In genomic region chr10:102432162-102432950, GRCh38 we compare ENCODE assay signal across 8 cellular contexts. TPM values are rescaled to one million over a fixed set of nuclear protein-coding genes. Genes with fewer than 3 reads are reported as not detected.
A peak's percentile ranks its signal among the peaks of the same experiment; 100 is the strongest.
DNase-seq lines count a peak whose midpoint lies in the region; TF ChIP-seq lines count a peak whose summit lies in the region.

A gene with protein sequence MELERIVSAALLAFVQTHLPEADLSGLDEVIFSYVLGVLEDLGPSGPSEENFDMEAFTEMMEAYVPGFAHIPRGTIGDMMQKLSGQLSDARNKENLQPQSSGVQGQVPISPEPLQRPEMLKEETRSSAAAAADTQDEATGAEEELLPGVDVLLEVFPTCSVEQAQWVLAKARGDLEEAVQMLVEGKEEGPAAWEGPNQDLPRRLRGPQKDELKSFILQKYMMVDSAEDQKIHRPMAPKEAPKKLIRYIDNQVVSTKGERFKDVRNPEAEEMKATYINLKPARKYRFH (minus strand): TSS chr10:102432574. CDS start chr10:102425188, 7,386 bp downstream.

- H2AFZ ChIP-seq in MM.1S (ENCODE audit: low read length) (peak within 1 kb of the TSS; percentile 93), neural cell (ENCODE audit: low read depth, low read length) (peak within 1 kb of the TSS; percentile 56)

- H3K4me2 ChIP-seq in MM.1S (ENCODE audit: low read depth, low read length) (peak within 1 kb of the TSS; percentile 79), neural cell (ENCODE audit: low read length) (peak within 1 kb of the TSS; percentile 98)

- no peak for TF ChIP-seq RAD21 in neural cell (conservative IDR thresholded peaks at IDR 0.05)

- H3K36me3 ChIP-seq in HAP-1 (replicated peaks) = no peaks in the 10 kb centered on the region; the same call in 1 of the 2 replicates
- H3K36me3 ChIP-seq in MM.1S (replicated peaks; ENCODE audit: insufficient read depth, low read length) = no peaks in the 10 kb centered on the region
- no peaks in the 10 kb centered on the region for H3K36me3 ChIP-seq in neural cell (ENCODE audit: insufficient read depth, low read length)
- H3K36me3 ChIP-seq in stomach smooth muscle (ENCODE audit: control insufficient read depth in 2 of 2, insufficient read depth in 2 of 2, low read length in 2 of 2) = no peaks in the 10 kb centered on the region

- no peak for TF ChIP-seq EP300 in neural cell (conservative IDR thresholded peaks at IDR 0.05; ENCODE audit: poor library complexity, severe bottlenecking)

- H3K27me3 ChIP-seq in HAP-1 (ENCODE audit: low read depth) (peaks cover 2% of the 10 kb centered on the region; the same call in 1 of the 2 replicates), MM.1S (replicated peaks; ENCODE audit: insufficient read depth, low read length) (peaks cover 19% of the 10 kb centered on the region), neural cell (ENCODE audit: insufficient read depth, low read depth, low read length) (peaks cover 10% of the 10 kb centered on the region), stomach smooth muscle (ENCODE audit: control insufficient read depth in 1 of 2, insufficient read depth in 2 of 2, low read length in 2 of 2) (peaks cover 13 to 14% of the 10 kb centered on the region in 2 donors)

- no peaks in the 10 kb centered on the region for H3K4me1 ChIP-seq in HAP-1
- peaks cover 11% of the 10 kb centered on the region; the same call in 1 of the 2 replicates for H3K4me1 ChIP-seq in MM.1S (ENCODE audit: low read length)
- H3K4me1 ChIP-seq in stomach smooth muscle (ENCODE audit: control insufficient read depth, insufficient read depth, low read length) = peaks cover 12% of the 10 kb centered on the region

- DNase-seq in G401 (ENCODE audit: low spot score) (peak; percentile 98), HAP-1 (ENCODE audit: low spot score in 2 of 2) (peak; percentile 95 to 98), MM.1S (peak; percentile 96), SIG-M5 (lab: John Stamatoyannopoulos, UW) (peak; percentile 63), activated gamma-delta T cell (lab: John Stamatoyannopoulos, UW) (peak; percentile 76), fibroblast of the aortic adventitia (ENCODE audit: low read depth) (peak; percentile 97)

- H3K79me2 ChIP-seq in MM.1S (ENCODE audit: low read length) (peaks cover 16% of the 10 kb centered on the region), neural cell (replicated peaks; ENCODE audit: insufficient read depth, low read length) (peaks cover 10% of the 10 kb centered on the region)

- no peak for TF ChIP-seq CTCF in MM.1S (IDR thresholded peaks at IDR 0.05; ENCODE audit: low read length)
- no peak for TF ChIP-seq CTCF in fibroblast of the aortic adventitia (IDR thresholded peaks at IDR 0.05; ENCODE audit: insufficient read depth, low read length)
- TF ChIP-seq CTCF in neural cell (IDR thresholded peaks at IDR 0.05; ENCODE audit: poor library complexity, severe bottlenecking) = peak; percentile 40

- H3K9me3 ChIP-seq in HAP-1 = no peaks in the 10 kb centered on the region
- H3K9me3 ChIP-seq in MM.1S (replicated peaks; ENCODE audit: insufficient read depth, low read length) = no peaks in the 10 kb centered on the region
- H3K9me3 ChIP-seq in neural cell (ENCODE audit: low read length) = no peaks in the 10 kb centered on the region
- H3K9me3 ChIP-seq in stomach smooth muscle (ENCODE audit: control insufficient read depth in 2 of 2, low read length in 2 of 2) = no peaks in the 10 kb centered on the region

- H4K20me1 ChIP-seq in MM.1S (ENCODE audit: insufficient read depth, low read length) (no peaks in the 10 kb centered on the region), neural cell (ENCODE audit: insufficient read depth) (no peaks in the 10 kb centered on the region)

- in situ Hi-C loops in G401 (cut with HindIII; ENCODE audit: low sequenced_read_pairs) (no loop called here), HAP-1 (cut with MboI; ENCODE audit: low sequenced_read_pairs) (no loop called here)

- peak within 1 kb of the TSS; percentile 15; the same call in 1 of the 2 replicates for H3K27ac ChIP-seq in MM.1S (ENCODE audit: low read length)
- H3K27ac ChIP-seq in neural cell (ENCODE audit: low read length) = peak within 1 kb of the TSS; percentile 71
- peak within 1 kb of the TSS; percentile 71 for H3K27ac ChIP-seq in stomach smooth muscle (ENCODE audit: low read length)

- H3F3A ChIP-seq in MM.1S (ENCODE audit: insufficient read depth, low read length) = peaks cover 10% of the 10 kb centered on the region; the same call in 1 of the 2 replicates
- H3F3A ChIP-seq in neural cell (ENCODE audit: insufficient read depth, low read length, poor library complexity, severe bottlenecking) = no peaks in the 10 kb centered on the region

- H3K4me3 ChIP-seq in HAP-1 (peak within 1 kb of the TSS; percentile 73), MM.1S (ENCODE audit: low read length) (peak within 1 kb of the TSS; percentile 97), fibroblast of the aortic adventitia (ENCODE audit: low read depth, low read length) (peak within 1 kb of the TSS; percentile 95), neural cell (ENCODE audit: low read length) (peak within 1 kb of the TSS; percentile 91), stomach smooth muscle (ENCODE audit: low read length in 2 of 2) (peak within 1 kb of the TSS; percentile 97 to 98)

- peak within 1 kb of the TSS; percentile 86 for H3K9ac ChIP-seq in MM.1S (ENCODE audit: low read length)
- H3K9ac ChIP-seq in neural cell (ENCODE audit: low read length) = peak within 1 kb of the TSS; percentile 91
- H3K9ac ChIP-seq in stomach smooth muscle (ENCODE audit: low read length in 2 of 2) = peak within 1 kb of the TSS; percentile 96 to 97

- H3K9me2 ChIP-seq in MM.1S (replicated peaks; ENCODE audit: insufficient read depth, low read length) (no peaks in the 10 kb centered on the region), neural cell (ENCODE audit: insufficient read depth, low read length) (no peaks in the 10 kb centered on the region)

TF ChIP-seq in neural cell, 6 proteins besides CTCF, POLR2A, EP300 and RAD21:
- TF ChIP-seq REST (IDR thresholded peaks at IDR 0.05; ENCODE audit: borderline replicate concordance) (peak; percentile 46), EZH2 (IDR thresholded peaks at IDR 0.05; ENCODE audit: borderline replicate concordance, insufficient read depth, low read length, poor library complexity, severe bottlenecking) (no peak), MXI1 (conservative IDR thresholded peaks at IDR 0.05; ENCODE audit: poor library complexity, severe bottlenecking) (peak; percentile 66), TAF1 (IDR thresholded peaks at IDR 0.05; ENCODE audit: low read depth) (peak; percentile 89), SMC3 (conservative IDR thresholded peaks at IDR 0.05; ENCODE audit: poor library complexity) (no peak), POLR2AphosphoS5 (IDR thresholded peaks at IDR 0.05) (peak; percentile 91)
TF ChIP-seq in neural cell: peak in this region for 4.

RNA-seq across cellular contexts. Expression of the gene that starts here (rescaled TPM):
- 133 and 209 TPM in 2 replicates for total RNA-seq in G401 (2014; rRNA removed; shearing (Covaris generic))
- total RNA-seq in fibroblast of the aortic adventitia (ENCODE audit: low replicate concordance) = 40.9 and 61.4 TPM in 2 replicates
- 169 and 194 TPM in 2 replicates for polyA plus RNA-seq in neural cell
- 76.2 and 79.9 TPM in 2 replicates for polyA minus RNA-seq in neural cell

Comparison
In these comparisons a context has a peak if more than half of its experiments do, and no peak if none do; other contexts are left out.
1. Peak in every context shown above with its lines: DNase-seq, H3K4me3 ChIP-seq and H3K27ac ChIP-seq.
2. H3K27ac ChIP-seq: peak in every context shown above with its lines; median percentile 71 in neural cell; 71 in stomach smooth muscle; 15 in MM.1S.